Comparison of ENCODE assay signal across 7 cellular contexts in the genomic region with DNA sequence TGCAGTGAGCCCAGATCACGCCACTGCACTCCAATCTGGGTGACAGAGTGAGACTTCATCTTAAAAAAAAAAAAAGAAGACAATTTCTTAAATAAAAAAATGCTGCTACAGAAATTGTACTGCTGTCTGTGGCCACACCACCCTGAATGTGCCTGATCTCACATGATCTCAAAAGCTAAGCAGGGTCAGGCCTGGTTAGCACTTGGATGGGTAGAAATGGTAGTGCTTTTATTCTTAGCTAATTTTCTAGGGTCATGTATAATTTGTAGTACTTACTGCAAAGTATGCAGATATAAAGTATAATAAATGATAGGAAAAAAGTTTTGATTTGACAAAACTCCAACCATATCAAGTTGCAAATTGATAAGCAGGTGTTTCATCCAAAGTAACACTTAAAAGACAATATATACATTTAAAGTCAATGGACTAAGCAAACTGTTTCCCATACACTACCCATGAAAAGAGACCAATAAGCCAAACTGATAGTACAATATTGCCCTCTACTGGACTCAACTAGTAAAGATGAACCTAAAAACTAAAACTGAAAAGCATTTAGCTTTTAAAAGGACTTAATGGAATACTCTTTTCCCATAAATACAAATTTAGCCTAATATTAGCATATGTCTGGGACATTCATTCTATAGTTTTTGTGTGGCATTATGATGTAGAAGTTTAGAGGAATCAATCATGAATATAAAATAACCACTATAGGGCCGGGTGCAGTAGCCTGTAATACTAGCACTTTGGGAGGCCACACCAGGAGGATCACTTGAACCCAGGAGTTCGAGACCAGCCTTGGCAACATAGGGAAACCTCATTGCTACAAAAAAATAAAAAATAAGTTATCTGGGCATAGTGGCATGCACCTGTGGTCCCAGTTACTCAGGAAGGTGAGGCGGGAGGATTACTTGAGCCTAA. TPM values are rescaled to one million over a fixed set of nuclear protein-coding genes. Genes with fewer than 3 reads are reported as not detected.
DNase-seq lines count a peak whose midpoint lies in the region; ATAC-seq and TF ChIP-seq lines count a peak whose summit lies in the region.

No MANE protein-coding gene starts in this region.

- WGBS in liver: 88% methylated on average over 4 of the region's 4 CpGs

- TF ChIP-seq RAD21 in liver (IDR thresholded peaks at IDR 0.05): peak; percentile 88 to 89

- DNase-seq in G401 (ENCODE audit: low spot score) (peak; percentile 75), NCI-H526 treated with DMSO at 0.1 percent for 48 hours (lab: John Stamatoyannopoulos, UW) (peak; percentile 25), occipital lobe (lab: John Stamatoyannopoulos, UW) (no peak)

- H3K9ac ChIP-seq in liver (ENCODE audit: low read depth in 1 of 2, low read length in 2 of 2): no peak overlapping the region

- peaks cover 4% of the 10 kb centered on the region for H3K36me3 Mint-ChIP-seq in brain

- no peaks in the 10 kb centered on the region for H3K9me3 ChIP-seq in liver (ENCODE audit: control insufficient read depth in 4 of 4, low read length in 3 of 4)

- H3K27ac Mint-ChIP-seq in brain: peak overlapping the region in 1 of 5 experiments; percentile 19

- no peaks in the 10 kb centered on the region for H3K4me1 ChIP-seq in liver (ENCODE audit: control insufficient read depth in 4 of 4, insufficient read depth in 4 of 4, low read length in 3 of 4)

- peaks cover 0 to 5% (median 0%) of the 10 kb centered on the region in 5 experiments for H3K9me3 Mint-ChIP-seq in brain

- no peaks in the 10 kb centered on the region for H3K4me1 Mint-ChIP-seq in brain

- no peak overlapping the region for H3K4me3 Mint-ChIP-seq in brain

- in situ Hi-C loops in G401 (cut with HindIII; ENCODE audit: low sequenced_read_pairs): no loop called here

- peaks cover 0 to 6% (median 1%) of the 10 kb centered on the region in 4 donors for H3K36me3 ChIP-seq in liver (ENCODE audit: control insufficient read depth in 4 of 4, insufficient read depth in 3 of 4, low read depth in 1 of 4, low read length in 3 of 4)

- ATAC-seq in HG03196 (IDR thresholded peaks at IDR 0.05; ENCODE audit: unreplicated experiment) (peak; percentile 50), GM19324 (IDR thresholded peaks at IDR 0.05; ENCODE audit: low FRiP score, unreplicated experiment) (no peak)

- TF ChIP-seq CTCF in brain (conservative IDR thresholded peaks at IDR 0.05) (peak; percentile 78 to 83), liver (IDR thresholded peaks at IDR 0.05; ENCODE audit: low read depth, low read length, missing input control) (peak; percentile 53)

- H3K27ac ChIP-seq in liver (ENCODE audit: low read depth in 1 of 2, low read length in 2 of 2): no peak overlapping the region

- H3K27me3 ChIP-seq in liver (ENCODE audit: control insufficient read depth in 4 of 4, insufficient read depth in 4 of 4, low read length in 3 of 4): no peaks in the 10 kb centered on the region

- no peaks in the 10 kb centered on the region for H3K27me3 Mint-ChIP-seq in brain

- no peak overlapping the region for H3K4me3 ChIP-seq in liver (ENCODE audit: low read depth in 1 of 3, low read length in 3 of 3)

TF ChIP-seq in liver, 16 proteins besides CTCF, POLR2A, EP300 and RAD21:
- TF ChIP-seq GABPA (IDR thresholded peaks at IDR 0.05 in 1 of 2, conservative IDR thresholded peaks at IDR 0.05 in 1 of 2) (no peak), SP1 (IDR thresholded peaks at IDR 0.05) (no peak), RXRA (IDR thresholded peaks at IDR 0.05) (no peak), JUND (IDR thresholded peaks at IDR 0.05) (no peak), EGR1 (IDR thresholded peaks at IDR 0.05; ENCODE audit: low read depth in 2 of 2) (no peak), TAF1 (conservative IDR thresholded peaks at IDR 0.05) (no peak), YY1 (IDR thresholded peaks at IDR 0.05) (no peak), HNF4A (conservative IDR thresholded peaks at IDR 0.05) (no peak), FOXA2 (IDR thresholded peaks at IDR 0.05) (no peak), FOXA1 (IDR thresholded peaks at IDR 0.05) (no peak)
- TF ChIP-seq, protein P1, sequence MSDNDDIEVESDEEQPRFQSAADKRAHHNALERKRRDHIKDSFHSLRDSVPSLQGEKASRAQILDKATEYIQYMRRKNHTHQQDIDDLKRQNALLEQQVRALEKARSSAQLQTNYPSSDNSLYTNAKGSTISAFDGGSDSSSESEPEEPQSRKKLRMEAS (IDR thresholded peaks at IDR 0.05): no peak
- TF ChIP-seq, protein P2, sequence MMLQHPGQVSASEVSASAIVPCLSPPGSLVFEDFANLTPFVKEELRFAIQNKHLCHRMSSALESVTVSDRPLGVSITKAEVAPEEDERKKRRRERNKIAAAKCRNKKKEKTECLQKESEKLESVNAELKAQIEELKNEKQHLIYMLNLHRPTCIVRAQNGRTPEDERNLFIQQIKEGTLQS (IDR thresholded peaks at IDR 0.05): no peak
- TF ChIP-seq, protein P3, sequence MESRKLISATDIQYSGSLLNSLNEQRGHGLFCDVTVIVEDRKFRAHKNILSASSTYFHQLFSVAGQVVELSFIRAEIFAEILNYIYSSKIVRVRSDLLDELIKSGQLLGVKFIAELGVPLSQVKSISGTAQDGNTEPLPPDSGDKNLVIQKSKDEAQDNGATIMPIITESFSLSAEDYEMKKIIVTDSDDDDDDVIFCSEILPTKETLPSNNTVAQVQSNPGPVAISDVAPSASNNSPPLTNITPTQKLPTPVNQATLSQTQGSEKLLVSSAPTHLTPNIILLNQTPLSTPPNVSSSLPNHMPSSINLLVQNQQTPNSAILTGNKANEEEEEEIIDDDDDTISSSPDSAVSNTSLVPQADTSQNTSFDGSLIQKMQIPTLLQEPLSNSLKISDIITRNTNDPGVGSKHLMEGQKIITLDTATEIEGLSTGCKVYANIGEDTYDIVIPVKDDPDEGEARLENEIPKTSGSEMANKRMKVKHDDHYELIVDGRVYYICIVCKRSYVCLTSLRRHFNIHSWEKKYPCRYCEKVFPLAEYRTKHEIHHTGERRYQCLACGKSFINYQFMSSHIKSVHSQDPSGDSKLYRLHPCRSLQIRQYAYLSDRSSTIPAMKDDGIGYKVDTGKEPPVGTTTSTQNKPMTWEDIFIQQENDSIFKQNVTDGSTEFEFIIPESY (IDR thresholded peaks at IDR 0.05): no peak

RNA-seq across cellular contexts. Expression of a gene that starts 18.6 kb away (rescaled TPM):
- total RNA-seq in G401 (2014; rRNA removed; shearing (Covaris generic)): 39.8 and 62.1 TPM in 2 replicates
- polyA plus RNA-seq in brain (ENCODE audit: insufficient read depth, low read depth, low replicate concordance) (7.2 TPM), liver (10 to 100 TPM; 10.6 to 17.9 TPM)
- total RNA-seq in liver (10 to 100 TPM; 25.1 to 42.8 TPM), occipital lobe (79.2 TPM)

RNA-seq across cellular contexts. Expression of a gene that starts 19.2 kb away (rescaled TPM):
- total RNA-seq in G401 (2014; rRNA removed; shearing (Covaris generic)): 7.1 and 8.2 TPM in 2 replicates
- 1.4 TPM for polyA plus RNA-seq in brain (ENCODE audit: insufficient read depth, low read depth, low replicate concordance)
- 10 to 100 TPM in 1 of 2 donors, 1 to 10 TPM in 1; 5.9 to 19.6 TPM for total RNA-seq in liver
- 1 to 10 TPM; 4.3 to 6.8 TPM for polyA plus RNA-seq in liver
- total RNA-seq in occipital lobe: 8.3 TPM
